1 cellular context compared by ENCODE assay signal in genomic region chr1:157399343-157399983, GRCh38.
TF ChIP-seq lines count a peak whose summit lies in the region.

No MANE protein-coding gene starts in this region.

TF ChIP-seq in GM12878, 131 proteins besides CTCF, POLR2A, EP300 and RAD21 (continued from another document):
- TF ChIP-seq CUX1 (IDR thresholded peaks at IDR 0.05; ENCODE audit: insufficient replicate concordance, low read depth, low read length) (no peak), ZNF592 (IDR thresholded peaks at IDR 0.05) (no peak), IRF4 (IDR thresholded peaks at IDR 0.05; ENCODE audit: low read depth, low read length) (no peak), PBX3 (IDR thresholded peaks at IDR 0.05; ENCODE audit: insufficient replicate concordance, low read depth, low read length) (no peak), NFXL1 (IDR thresholded peaks at IDR 0.05; ENCODE audit: borderline replicate concordance) (no peak), MLLT1 (IDR thresholded peaks at IDR 0.05) (0 out of 2 replicates have a peak, but pooled peaks have one; percentile 43), CEBPB (IDR thresholded peaks at IDR 0.05; ENCODE audit: borderline replicate concordance in 1 of 2, low read depth in 2 of 2, low read length in 2 of 2) (no peak), STAT1 (conservative IDR thresholded peaks at IDR 0.05) (no peak), KLF5 (IDR thresholded peaks at IDR 0.05; ENCODE audit: partially characterized antibody) (no peak), ZNF207 (IDR thresholded peaks at IDR 0.05; ENCODE audit: borderline replicate concordance) (no peak), RB1 (IDR thresholded peaks at IDR 0.05; ENCODE audit: borderline replicate concordance) (no peak), YY1 (IDR thresholded peaks at IDR 0.05; ENCODE audit: low read depth, low read length) (no peak), KAT2A (conservative IDR thresholded peaks at IDR 0.05; ENCODE audit: control insufficient read depth, low read depth, low read length) (no peak), EGR1 (IDR thresholded peaks at IDR 0.05; ENCODE audit: borderline replicate concordance in 1 of 2, low read depth in 2 of 2, low read length in 2 of 2) (no peak), ATF3 (IDR thresholded peaks at IDR 0.05; ENCODE audit: borderline replicate concordance, extremely low read depth, low read depth, low read length) (no peak), ETV6 (conservative IDR thresholded peaks at IDR 0.05 in 1 of 2, IDR thresholded peaks at IDR 0.05 in 1 of 2; ENCODE audit: borderline replicate concordance in 1 of 2, low read depth in 1 of 2) (no peak)
TF ChIP-seq in GM12878: peak in this region for 9.
